Comparison of ENCODE assay signal across 8 cellular contexts in genomic region chr17:16287563-16288027, GRCh38.
DNase-seq lines count a peak whose midpoint lies in the region; ATAC-seq and TF ChIP-seq lines count a peak whose summit lies in the region.

No MANE protein-coding gene starts in this region.

- peaks cover 58% of the 10 kb centered on the region for H3K4me1 Mint-ChIP-seq in CD14-positive monocyte
- peaks cover 71% of the 10 kb centered on the region for H3K4me1 Mint-ChIP-seq in HFFc6 (ENCODE audit: low read depth)
- H3K4me1 Mint-ChIP-seq in osteocyte (ENCODE audit: unreplicated experiment) = peaks cover 39% of the 10 kb centered on the region

- no peaks in the 10 kb centered on the region for H3K27me3 Mint-ChIP-seq in CD14-positive monocyte (ENCODE audit: low read depth in 3 of 3)
- no peaks in the 10 kb centered on the region for H3K27me3 Mint-ChIP-seq in HFFc6 (ENCODE audit: insufficient read depth)
- H3K27me3 Mint-ChIP-seq in osteocyte (ENCODE audit: unreplicated experiment) = no peaks in the 10 kb centered on the region

- H3K36me3 Mint-ChIP-seq in CD14-positive monocyte (peaks cover 0 to 5% of the 10 kb centered on the region in 2 donors), HFFc6 (ENCODE audit: low read depth) (peaks cover 8% of the 10 kb centered on the region; the same call in 1 of the 2 replicates), osteocyte (ENCODE audit: unreplicated experiment) (peaks cover 2% of the 10 kb centered on the region)

- ATAC-seq in SK-N-SH treated with all-trans-retinoic acid at 6 μM for 48 hours (peak; percentile 45), GM21529 (IDR thresholded peaks at IDR 0.05; ENCODE audit: unreplicated experiment) (no peak)

- H3K9me3 Mint-ChIP-seq in CD14-positive monocyte (peaks cover 0 to 2% (median 0%) of the 10 kb centered on the region in 7 donors), HFFc6 (no peaks in the 10 kb centered on the region), osteocyte (ENCODE audit: unreplicated experiment) (no peaks in the 10 kb centered on the region)

- TF ChIP-seq CTCF in CD14-positive monocyte (IDR thresholded peaks at IDR 0.05) (no peak), HFFc6 (IDR thresholded peaks at IDR 0.05) (no peak), osteocyte (IDR thresholded peaks at IDR 0.05) (no peak)

- intact Hi-C loops in CD14-positive monocyte (cut with micrococcal nuclease) = loop anchor here in 1 of 2 donors (5.0 to 10.0 kb wide), 2 partner anchors 67 to 75 kb away; partner anchors contain the start of gene CENPV

- no peak for DNase-seq in CD14-positive monocyte (ENCODE audit: low spot score)
- peak; percentile 75 for DNase-seq in HFFc6
- DNase-seq in epithelial cell of prostate (ENCODE audit: low read depth, low spot score) = no peak
- DNase-seq in osteocyte (ENCODE audit: extremely low spot score, unreplicated experiment) = no peak
- DNase-seq in NCI-H1417 (lab: John Stamatoyannopoulos, UW) = no peak
- DNase-seq in stimulated activated CD4-positive, alpha-beta T cell treated with anti-CD3 and anti-CD28 coated beads, Interleukin-4, amount 100 ng/mL, for 24 hours = no peak

- peak overlapping the region; percentile 94 for H3K27ac ChIP-seq in epithelial cell of prostate

- peak overlapping the region; percentile 92 to 97 (median 96) for H3K27ac Mint-ChIP-seq in CD14-positive monocyte
- H3K27ac Mint-ChIP-seq in HFFc6 = peak overlapping the region; percentile 100
- peak overlapping the region; percentile 97 for H3K27ac Mint-ChIP-seq in osteocyte (ENCODE audit: unreplicated experiment)

- H3K4me3 Mint-ChIP-seq in CD14-positive monocyte = peak overlapping the region; percentile 73 to 84
- peak overlapping the region; percentile 86 for H3K4me3 Mint-ChIP-seq in HFFc6
- H3K4me3 Mint-ChIP-seq in osteocyte (ENCODE audit: unreplicated experiment) = peak overlapping the region; percentile 36

TF ChIP-seq in SK-N-SH treated with all-trans-retinoic acid at 6 μM for 48 hours, 23 proteins besides CTCF, POLR2A, EP300 and RAD21:
- 0 out of 2 replicates have a peak, but pooled peaks have one; percentile 8 for TF ChIP-seq TOX (CRISPR knock-in tag; IDR thresholded peaks at IDR 0.05; ENCODE audit: borderline replicate concordance)
- TF ChIP-seq, protein P1, sequence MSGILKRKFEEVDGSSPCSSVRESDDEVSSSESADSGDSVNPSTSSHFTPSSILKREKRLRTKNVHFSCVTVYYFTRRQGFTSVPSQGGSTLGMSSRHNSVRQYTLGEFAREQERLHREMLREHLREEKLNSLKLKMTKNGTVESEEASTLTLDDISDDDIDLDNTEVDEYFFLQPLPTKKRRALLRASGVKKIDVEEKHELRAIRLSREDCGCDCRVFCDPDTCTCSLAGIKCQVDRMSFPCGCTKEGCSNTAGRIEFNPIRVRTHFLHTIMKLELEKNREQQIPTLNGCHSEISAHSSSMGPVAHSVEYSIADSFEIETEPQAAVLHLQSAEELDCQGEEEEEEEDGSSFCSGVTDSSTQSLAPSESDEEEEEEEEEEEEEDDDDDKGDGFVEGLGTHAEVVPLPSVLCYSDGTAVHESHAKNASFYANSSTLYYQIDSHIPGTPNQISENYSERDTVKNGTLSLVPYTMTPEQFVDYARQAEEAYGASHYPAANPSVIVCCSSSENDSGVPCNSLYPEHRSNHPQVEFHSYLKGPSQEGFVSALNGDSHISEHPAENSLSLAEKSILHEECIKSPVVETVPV (CRISPR knock-in tag; IDR thresholded peaks at IDR 0.05) = no peak

Comparison
In these comparisons a context has a peak if more than half of its experiments do, and no peak if none do; other contexts are left out.
1. H3K4me3 Mint-ChIP-seq: peak in every context shown above with its lines; median percentile 86 in HFFc6; 78 in CD14-positive monocyte; 36 in osteocyte.